ENCODE assay signal across 9 cellular contexts in the genomic region with DNA sequence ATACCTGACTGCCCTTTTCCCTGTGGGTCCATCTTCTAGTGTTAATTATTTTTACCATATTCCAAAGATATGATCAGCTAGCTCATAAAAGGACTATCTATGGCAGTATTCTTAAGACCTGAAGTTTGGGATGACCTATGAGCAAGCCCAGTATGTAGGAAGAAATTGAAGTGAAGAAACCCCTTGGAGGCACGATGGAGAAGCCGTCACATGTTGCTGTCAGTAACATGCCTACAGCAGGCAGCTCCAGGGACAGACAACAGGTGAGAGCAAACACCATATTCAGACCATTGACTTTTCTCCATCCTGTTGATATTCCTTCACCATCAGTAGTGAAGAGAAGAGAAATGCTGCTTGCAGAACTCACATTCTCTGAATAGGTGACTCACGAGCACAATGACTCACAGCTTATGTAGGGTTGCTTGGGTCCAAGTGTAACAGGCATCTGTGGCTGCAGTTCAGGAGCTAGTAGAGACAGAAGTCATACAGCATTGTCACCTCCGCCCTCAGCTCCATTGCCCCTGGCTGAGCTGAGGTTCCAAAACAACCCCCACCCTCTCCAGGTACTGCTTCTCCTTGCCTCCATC.
DNase-seq lines count a peak whose midpoint lies in the region; ATAC-seq and TF ChIP-seq lines count a peak whose summit lies in the region.
"Had no signal": no experiment of that assay in that cellular context is flagged by ENCODE, and none has a peak within 500 bp of the region (broad histone marks: within the 10 kb centered on the region; RNA-seq: fewer than 3 reads in every experiment).

No MANE protein-coding gene starts in this region.

- no peak overlapping the region for H3K27ac ChIP-seq in RWPE1

- peak; percentile 43 for DNase-seq in stimulated activated CD4-positive, alpha-beta T cell treated with anti-CD3 and anti-CD28 coated beads, Interleukin-15, amount 100 ng/mL, for 24 hours
- no peak for DNase-seq in stimulated activated CD4-positive, alpha-beta T cell treated with anti-CD3 and anti-CD28 coated beads, Interleukin-12 subunit alpha, Interleukin-12 subunit beta, amount 100 ng/mL, for 4 hours
- DNase-seq in RWPE1 (ENCODE audit: low spot score): peak; percentile 74
- DNase-seq in fibroblast of peridontal ligament (ENCODE audit: extremely low read depth): peak; percentile 86
- DNase-seq in effector CD8-positive, alpha-beta T cell (lab: John Stamatoyannopoulos, UW): no peak
- DNase-seq in NCI-H345 (lab: John Stamatoyannopoulos, UW): no peak
- no peak for DNase-seq in NCI-H1417 (lab: John Stamatoyannopoulos, UW)

- POLR2A ChIA-PET in RWPE1 (lab: Yijun Ruan, JAX; ENCODE audit: low non-redundant PET): no interaction called here

- no peak for TF ChIP-seq CTCF in RWPE1 (conservative IDR thresholded peaks at IDR 0.05; ENCODE audit: low read depth)

- ATAC-seq in HG03342 (IDR thresholded peaks at IDR 0.05; ENCODE audit: unreplicated experiment): no peak
- ATAC-seq: Right ventricle myocardium inferior had no signal

- CTCF ChIA-PET in RWPE1 (lab: Yijun Ruan, JAX): interaction anchor here (0.5 kb wide), 2 partner anchors 37 to 56 kb away, joined by 3 to 4 read pairs; no protein-coding TSS in a partner anchor

Comparison
In these comparisons a context has a peak if more than half of its experiments do, and no peak if none do; other contexts are left out.
1. DNase-seq: peak in stimulated activated CD4-positive, alpha-beta T cell treated with anti-CD3 and anti-CD28 coated beads, Interleukin-15, amount 100 ng/mL, for 24 hours (single experiment), RWPE1 (single experiment) and fibroblast of peridontal ligament (single experiment); none in stimulated activated CD4-positive, alpha-beta T cell treated with anti-CD3 and anti-CD28 coated beads, Interleukin-12 subunit alpha, Interleukin-12 subunit beta, amount 100 ng/mL, for 4 hours (single experiment), effector CD8-positive, alpha-beta T cell (single experiment), NCI-H345 (single experiment) and NCI-H1417 (0 of 3).